ENCODE assay signal across 33 cellular contexts in genomic region chr16:47638175-47638574, GRCh38.
"Had no signal": no experiment of that assay in that cellular context is flagged by ENCODE, and none has a peak within 500 bp of the region (broad histone marks: within the 10 kb centered on the region; RNA-seq: fewer than 3 reads in every experiment).

No MANE protein-coding gene starts in this region.

- H3K36me3 ChIP-seq: adrenal gland, brain microvascular endothelial cell had no signal

- FAIRE-seq: astrocyte, TTC549 had no signal

- DNase-seq: activated B cell treated with CpG ODN at 0.5 μM for 24 hours; activated CD4-positive, alpha-beta memory T cell treated with anti-CD3 and anti-CD28 coated beads for 36 hours; activated CD4-positive, alpha-beta T cell treated with anti-CD3 and anti-CD28 coated beads for 4 hours; activated CD4-positive, alpha-beta T cell treated with anti-CD3 and anti-CD28 coated beads, Interleukin-2, amount 10 ng/mL, durations not matched to agents 24 days and 14 days; activated CD4-positive, alpha-beta T cell treated with anti-CD3 and anti-CD28 coated beads, Interleukin-2, amount 50 U/mL, for 1 hour; activated CD4-positive, alpha-beta T cell treated with anti-CD3 and anti-CD28 coated beads, Interleukin-2, amount 50 U/mL, for 4 hours; activated CD4-positive, CD25-positive, alpha-beta regulatory T cell treated with anti-CD3 and anti-CD28 coated beads, Interleukin-2, amount 50 U/mL, for 72 hours; activated CD8-positive, alpha-beta memory T cell treated with anti-CD3 and anti-CD28 coated beads, Interleukin-2, amount 50 U/mL, for 4 hours; activated CD8-positive, alpha-beta T cell treated with anti-CD3 and anti-CD28 coated beads for 36 hours; activated effector memory CD4-positive, alpha-beta T cell treated with anti-CD3 and anti-CD28 coated beads, Interleukin-2, amount 50 U/mL, for 16 hours; activated gamma-delta T cell treated with Interleukin-2 at 50 U/mL for 16 hours; activated naive CD4-positive, alpha-beta T cell; activated naive CD4-positive, alpha-beta T cell treated with anti-CD3 and anti-CD28 coated beads, Interleukin-2, amount 50 U/mL, for 16 hours; activated naive CD8-positive, alpha-beta T cell treated with anti-CD3 and anti-CD28 coated beads for 36 hours; activated T-cell treated with anti-CD3 and anti-CD28 coated beads for 4 hours; activated T-cell treated with anti-CD3 and anti-CD28 coated beads, Interleukin-2, amount 50 U/mL, for 1 hour; activated T-cell treated with anti-CD3 and anti-CD28 coated beads, Interleukin-2, amount 50 U/mL, for 4 hours; activated T-cell treated with anti-CD3 and anti-CD28 coated beads, Interleukin-2, amount 50 U/mL, for 72 hours; adrenal gland; amniotic stem cell; aorta; body of pancreas; brain microvascular endothelial cell; central memory CD4-positive, alpha-beta T cell; T-helper 1 cell; T-helper 2 cell; T-helper 9 cell had no signal

- H3K4me1 ChIP-seq: adrenal gland, body of pancreas, breast epithelium had no signal

- ATAC-seq: activated CD8-positive, alpha-beta T cell treated with anti-CD3 and anti-CD28 coated beads for 36 hours; activated naive CD4-positive, alpha-beta T cell treated with anti-CD3 and anti-CD28 coated beads, Interleukin-2, amount 50 U/mL, for 72 hours; activated T-cell treated with anti-CD3 and anti-CD28 coated beads, Interleukin-2, amount 50 U/mL, for 4 hours; activated T-cell treated with anti-CD3 and anti-CD28 coated beads, Interleukin-2, amount 50 U/mL, for 72 hours; activated T-helper 17 cell treated with anti-CD3 and anti-CD28 coated beads, Interleukin-2, amount 50 U/mL, for 72 hours; body of pancreas had no signal

- H3K27ac ChIP-seq: adrenal gland, body of pancreas, brain microvascular endothelial cell, breast epithelium, VCaP had no signal

- H3K9me3 ChIP-seq: adrenal gland, breast epithelium had no signal

- H3K4me3 ChIP-seq: adrenal gland, body of pancreas, breast epithelium had no signal

- H3K27me3 ChIP-seq: adrenal gland, body of pancreas, brain microvascular endothelial cell, breast epithelium had no signal
